ENCODE assay signal across 9 cellular contexts in the genomic region with DNA sequence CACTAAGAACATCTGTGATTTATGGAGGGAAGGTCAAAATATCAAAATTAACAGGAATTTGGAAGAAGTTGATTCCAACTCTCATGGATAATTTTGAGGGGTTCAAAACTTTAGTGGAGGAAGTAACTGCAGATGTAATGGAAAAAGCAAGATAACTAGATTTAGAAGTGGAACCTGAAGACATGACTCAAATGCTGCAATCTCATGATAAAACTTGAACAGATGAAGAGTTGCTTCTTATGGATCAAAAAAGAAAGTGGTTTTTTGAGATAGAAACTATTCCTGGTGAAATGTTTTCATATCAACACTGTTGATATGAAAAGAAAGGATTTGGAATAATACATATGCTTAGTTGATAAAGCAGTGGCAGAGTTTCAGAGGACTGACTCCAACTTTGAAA. TPM values are rescaled to one million over a fixed set of nuclear protein-coding genes. Genes with fewer than 3 reads are reported as not detected.
"Had no signal": no experiment of that assay in that cellular context is flagged by ENCODE, and none has a peak within 500 bp of the region (broad histone marks: within the 10 kb centered on the region; RNA-seq: fewer than 3 reads in every experiment).

No MANE protein-coding gene starts in this region.

- H3K4me3 ChIP-seq: GM23338 had no signal

- H3K4me3 Mint-ChIP-seq: GM23338, H9, IgD-negative memory B cell had no signal

- ATAC-seq: GM23338, HepG2 had no signal

- H3K36me3 Mint-ChIP-seq: IgD-negative memory B cell had no signal

- H3K27ac ChIP-seq: HL-60 had no signal

- DNase-seq: H9, HCEC 1CT, KG1 had no signal

- H3K27ac Mint-ChIP-seq: GM23338, IgD-negative memory B cell had no signal

- H3K4me1 Mint-ChIP-seq: IgD-negative memory B cell had no signal

- H3K27me3 Mint-ChIP-seq: IgD-negative memory B cell had no signal

RNA-seq across cellular contexts. Expression of a gene that starts 9.7 kb away (rescaled TPM):
- total RNA-seq: GM23338, H1, H9, HepG2, HT1080 had no signal
